12 cellular contexts compared by ENCODE assay signal in genomic region chr9:84863372-84863771, GRCh38.
DNase-seq lines count a peak whose midpoint lies in the region; ATAC-seq and TF ChIP-seq lines count a peak whose summit lies in the region.
"Had no signal": no experiment of that assay in that cellular context is flagged by ENCODE, and none has a peak within 500 bp of the region (broad histone marks: within the 10 kb centered on the region; RNA-seq: fewer than 3 reads in every experiment).

No MANE protein-coding gene starts in this region.

- H3K36me3 Mint-ChIP-seq in endodermal cell (ENCODE audit: low read depth) = no peaks in the 10 kb centered on the region
- peaks cover 3% of the 10 kb centered on the region for H3K36me3 Mint-ChIP-seq in nephron (ENCODE audit: low read depth)
- H3K36me3 Mint-ChIP-seq: CD8-positive, alpha-beta T cell had no signal

- no peak overlapping the region for H2AFZ ChIP-seq in smooth muscle cell (ENCODE audit: low read depth)

- H3K4me3 ChIP-seq in HUES64 (ENCODE audit: low read length) (no peak overlapping the region), endodermal cell (ENCODE audit: low read length) (no peak overlapping the region), smooth muscle cell (no peak overlapping the region)
- H3K4me3 ChIP-seq: BLaER1 treated with 17β-estradiol and CSF1 and Interleukin-3, amounts not matched to agents 10 nM and 100 nM had no signal

- no peaks in the 10 kb centered on the region for H3K79me2 ChIP-seq in smooth muscle cell (ENCODE audit: low read depth)

- no peak overlapping the region for H3K27ac Mint-ChIP-seq in endodermal cell
- H3K27ac Mint-ChIP-seq in nephron = peak overlapping the region in 2 of 3 experiments; percentile 59 to 72
- H3K27ac Mint-ChIP-seq: B cell; CD8-positive, alpha-beta T cell had no signal

- H3K9me3 Mint-ChIP-seq in endodermal cell (no peaks in the 10 kb centered on the region), nephron (no peaks in the 10 kb centered on the region)
- H3K9me3 Mint-ChIP-seq: CD8-positive, alpha-beta T cell had no signal

- no peaks in the 10 kb centered on the region for H3F3A ChIP-seq in smooth muscle cell (ENCODE audit: low read depth)

- H3K4me1 ChIP-seq in HUES64 (ENCODE audit: insufficient read depth, low read length) (peaks cover 53% of the 10 kb centered on the region), endodermal cell (ENCODE audit: control insufficient read depth, insufficient read depth, low read length) (no peaks in the 10 kb centered on the region), smooth muscle cell (ENCODE audit: low read depth) (peaks cover 22% of the 10 kb centered on the region)

- peaks cover 22% of the 10 kb centered on the region for H3K4me1 Mint-ChIP-seq in endodermal cell
- H3K4me1 Mint-ChIP-seq in nephron = peaks cover 67% of the 10 kb centered on the region
- H3K4me1 Mint-ChIP-seq: B cell had no signal

- no peak for ATAC-seq in HG03135 (IDR thresholded peaks at IDR 0.05; ENCODE audit: unreplicated experiment)
- ATAC-seq: CD8-positive, alpha-beta T cell had no signal

- H3K4me2 ChIP-seq in smooth muscle cell = peak overlapping the region; percentile 40
- H3K4me2 ChIP-seq: BLaER1 treated with 17β-estradiol and CSF1 and Interleukin-3, amounts not matched to agents 10 nM and 100 nM had no signal

- H3K9me3 ChIP-seq in HUES64 (ENCODE audit: insufficient read depth, low read depth, low read length) (no peaks in the 10 kb centered on the region), endodermal cell (ENCODE audit: control insufficient read depth, low read length) (no peaks in the 10 kb centered on the region), smooth muscle cell (replicated peaks; ENCODE audit: low read depth) (no peaks in the 10 kb centered on the region)
- H3K9me3 ChIP-seq: BLaER1 treated with 17β-estradiol and CSF1 and Interleukin-3, amounts not matched to agents 10 nM and 100 nM had no signal

- H3K36me3 ChIP-seq in HUES64 (ENCODE audit: insufficient read depth, low read length) = no peaks in the 10 kb centered on the region
- H3K36me3 ChIP-seq in endodermal cell (ENCODE audit: control insufficient read depth, insufficient read depth, low read length) = no peaks in the 10 kb centered on the region
- H3K36me3 ChIP-seq in smooth muscle cell (ENCODE audit: low read depth) = no peaks in the 10 kb centered on the region
- H3K36me3 ChIP-seq: BLaER1 treated with 17β-estradiol and CSF1 and Interleukin-3, amounts not matched to agents 10 nM and 100 nM had no signal

- WGBS in HUES64 = 86% methylated on average over 3 of the region's 4 CpGs
- 87 to 88% methylated on average over 3 to 4 of the region's 4 CpGs for WGBS in endodermal cell (ENCODE audit: insufficient coverage in 1 of 2, insufficient read length in 1 of 2), 2 experiments
- WGBS in smooth muscle cell (ENCODE audit: low lambda C conversion rate) = 80% methylated on average over 4 of the region's 4 CpGs

- H3K27me3 ChIP-seq in HUES64 (ENCODE audit: insufficient read depth, low read length) = no peaks in the 10 kb centered on the region
- H3K27me3 ChIP-seq in endodermal cell (ENCODE audit: control insufficient read depth, insufficient read depth, low read length, poor library complexity, severe bottlenecking) = no peaks in the 10 kb centered on the region
- no peaks in the 10 kb centered on the region for H3K27me3 ChIP-seq in smooth muscle cell (ENCODE audit: low read depth)
- H3K27me3 ChIP-seq: BLaER1 treated with 17β-estradiol and CSF1 and Interleukin-3, amounts not matched to agents 10 nM and 100 nM had no signal

- TF ChIP-seq CTCF in endodermal cell (conservative IDR thresholded peaks at IDR 0.05) = no peak
- no peak for TF ChIP-seq CTCF in nephron (IDR thresholded peaks at IDR 0.05; ENCODE audit: unreplicated experiment in 3 of 3)
- no peak for TF ChIP-seq CTCF in smooth muscle cell (IDR thresholded peaks at IDR 0.05; ENCODE audit: borderline replicate concordance, insufficient read depth, poor library complexity, severe bottlenecking)

- H3K9ac ChIP-seq in HUES64 (ENCODE audit: low read depth, low read length) (no peak overlapping the region), endodermal cell (ENCODE audit: extremely low read depth, low read length, poor library complexity, severe bottlenecking) (no peak overlapping the region), smooth muscle cell (ENCODE audit: low read depth) (no peak overlapping the region)
- H3K9ac ChIP-seq: BLaER1 treated with 17β-estradiol and CSF1 and Interleukin-3, amounts not matched to agents 10 nM and 100 nM had no signal

- H3K27me3 Mint-ChIP-seq in endodermal cell (ENCODE audit: insufficient read depth) (no peaks in the 10 kb centered on the region), nephron (ENCODE audit: low read depth) (peaks cover 4% of the 10 kb centered on the region)
- H3K27me3 Mint-ChIP-seq: B cell had no signal

- H3K4me3 Mint-ChIP-seq in endodermal cell (no peak overlapping the region), nephron (no peak overlapping the region)
- H3K4me3 Mint-ChIP-seq: B cell; CD8-positive, alpha-beta T cell had no signal

- H3K27ac ChIP-seq in HUES64 (ENCODE audit: low read depth, low read length) (peak overlapping the region; percentile 46; the same call in 1 of the 2 replicates), endodermal cell (ENCODE audit: low read depth, low read length) (peak overlapping the region; percentile 30), smooth muscle cell (ENCODE audit: low read depth) (no peak overlapping the region)
- H3K27ac ChIP-seq: BLaER1 treated with 17β-estradiol and CSF1 and Interleukin-3, amounts not matched to agents 10 nM and 100 nM had no signal

- H4K20me1 ChIP-seq in smooth muscle cell (ENCODE audit: low read depth) = no peaks in the 10 kb centered on the region
- H4K20me1 ChIP-seq: BLaER1 treated with 17β-estradiol and CSF1 and Interleukin-3, amounts not matched to agents 10 nM and 100 nM had no signal

- DNase-seq in endodermal cell (no peak), smooth muscle cell (lab: John Stamatoyannopoulos, UW; ENCODE audit: unreplicated experiment) (no peak), LoVo (ENCODE audit: low spot score) (no peak)
- no peak for DNase-seq in activated CD4-positive, CD25-positive, alpha-beta regulatory T cell (lab: John Stamatoyannopoulos, UW)
- DNase-seq: CD8-positive, alpha-beta T cell; DMS79 treated with DMSO at 0.1 percent for 48 hours; GF-D8 had no signal
